8 cellular contexts compared by ENCODE assay signal in genomic region chr16:87636050-87636684, GRCh38. TPM values are rescaled to one million over a fixed set of nuclear protein-coding genes. Genes with fewer than 3 reads are reported as not detected.
DNase-seq lines count a peak whose midpoint lies in the region; ATAC-seq and TF ChIP-seq lines count a peak whose summit lies in the region.

No MANE protein-coding gene starts in this region.

- H3K36me3 Mint-ChIP-seq in activated naive CD8-positive, alpha-beta T cell: no peaks in the 10 kb centered on the region

- no peak for TF ChIP-seq POLR2A in vagina (IDR thresholded peaks at IDR 0.05)

- peaks cover 10% of the 10 kb centered on the region for H3K4me1 Mint-ChIP-seq in activated naive CD8-positive, alpha-beta T cell (ENCODE audit: low read depth)

- H3K4me3 ChIP-seq in GM06990 (replicated peaks; ENCODE audit: low read depth, low read length) (no peak overlapping the region), cardiac muscle cell (no peak overlapping the region), vagina (peak overlapping the region in 1 of 2 donors; percentile 35)

- peaks cover under 1% of the 10 kb centered on the region for H3K9me3 Mint-ChIP-seq in activated naive CD8-positive, alpha-beta T cell (ENCODE audit: low read depth)

- no peak overlapping the region for H3K27ac Mint-ChIP-seq in activated naive CD8-positive, alpha-beta T cell

- peaks cover under 1% of the 10 kb centered on the region for H3K27me3 Mint-ChIP-seq in activated naive CD8-positive, alpha-beta T cell

- no peaks in the 10 kb centered on the region for H3K36me3 ChIP-seq in GM06990 (ENCODE audit: control insufficient read depth, insufficient read depth, low read length)
- H3K36me3 ChIP-seq in cardiac muscle cell: no peaks in the 10 kb centered on the region
- H3K36me3 ChIP-seq in vagina: no peaks in the 10 kb centered on the region

- H3K9me3 ChIP-seq in cardiac muscle cell (ENCODE audit: low read depth): no peaks in the 10 kb centered on the region
- peaks cover 1% of the 10 kb centered on the region for H3K9me3 ChIP-seq in vagina

- intact Hi-C loops in vagina (cut with DNase I): loop anchor here (10.0 kb wide), 1 partner anchor 221 kb away; no protein-coding TSS in a partner anchor

- peak overlapping the region; percentile 85 for H3K4me3 Mint-ChIP-seq in activated naive CD8-positive, alpha-beta T cell

- H3K27me3 ChIP-seq in GM06990 (replicated peaks; ENCODE audit: control insufficient read depth, insufficient read depth, low read length) (no peaks in the 10 kb centered on the region; the same call in 1 of the 2 replicates), cardiac muscle cell (peaks cover 4% of the 10 kb centered on the region), vagina (no peaks in the 10 kb centered on the region)

- H3K4me1 ChIP-seq in cardiac muscle cell (ENCODE audit: low read depth) (no peaks in the 10 kb centered on the region), vagina (peaks cover 16% of the 10 kb centered on the region)

- DNase-seq in GM06990 (ENCODE audit: extremely low read depth, insufficient read length) (peak; percentile 55), NCI-H1092 treated with DMSO at 0.1 percent for 48 hours (lab: John Stamatoyannopoulos, UW) (peak; percentile 52), SW480 (ENCODE audit: low spot score) (peak; percentile 87), cardiac muscle cell (ENCODE audit: low read depth in 1 of 2, low spot score in 1 of 2) (peak; percentile 77 to 88), renal cortical epithelial cell (ENCODE audit: low read depth) (peak; percentile 67), vagina (ENCODE audit: extremely low spot score in 2 of 2) (no peak)

- peak; percentile 74 for TF ChIP-seq CTCF in GM06990 (IDR thresholded peaks at IDR 0.05; ENCODE audit: insufficient read depth, low read length, poor library complexity, severe bottlenecking)
- TF ChIP-seq CTCF in cardiac muscle cell (IDR thresholded peaks at IDR 0.05; ENCODE audit: low read depth, low read length): peak; percentile 79
- peak in 2 of 3 experiments; percentile 33 to 48 for TF ChIP-seq CTCF in vagina (IDR thresholded peaks at IDR 0.05)

- H3K27ac ChIP-seq in cardiac muscle cell (no peak overlapping the region), vagina (no peak overlapping the region)

- ATAC-seq in HG02852 (IDR thresholded peaks at IDR 0.05; ENCODE audit: unreplicated experiment): no peak

RNA-seq across cellular contexts. Expression of gene JPH3, which starts 33.9 kb away (rescaled TPM):
- 33.9 and 39.3 TPM in 2 replicates for total RNA-seq in cardiac muscle cell
- 8.0 and 15.5 TPM in 2 replicates for polyA plus RNA-seq in cardiac muscle cell
- total RNA-seq in renal cortical epithelial cell: 0.35 and 0.50 TPM in 2 replicates
- 2.0 TPM for total RNA-seq in vagina

Comparison
In these comparisons a context has a peak if more than half of its experiments do, and no peak if none do; other contexts are left out.
1. DNase-seq: peak in GM06990 (single experiment), NCI-H1092 treated with DMSO at 0.1 percent for 48 hours (single experiment), SW480 (single experiment), cardiac muscle cell (2 of 2) and renal cortical epithelial cell (single experiment); none in vagina (0 of 2).
2. RNA of gene JPH3, which starts 33.9 kb away (total RNA-seq): 33.9 to 39.3 TPM in cardiac muscle cell; 2.0 TPM in vagina (single experiment) and 0.35 to 0.50 TPM in renal cortical epithelial cell; every median in the first group is over 10 times any median in the second.
3. Peak in every context shown above with its lines, with median percentiles within 50 percentile points of each other: CTCF ChIP-seq.